In the genomic region with DNA sequence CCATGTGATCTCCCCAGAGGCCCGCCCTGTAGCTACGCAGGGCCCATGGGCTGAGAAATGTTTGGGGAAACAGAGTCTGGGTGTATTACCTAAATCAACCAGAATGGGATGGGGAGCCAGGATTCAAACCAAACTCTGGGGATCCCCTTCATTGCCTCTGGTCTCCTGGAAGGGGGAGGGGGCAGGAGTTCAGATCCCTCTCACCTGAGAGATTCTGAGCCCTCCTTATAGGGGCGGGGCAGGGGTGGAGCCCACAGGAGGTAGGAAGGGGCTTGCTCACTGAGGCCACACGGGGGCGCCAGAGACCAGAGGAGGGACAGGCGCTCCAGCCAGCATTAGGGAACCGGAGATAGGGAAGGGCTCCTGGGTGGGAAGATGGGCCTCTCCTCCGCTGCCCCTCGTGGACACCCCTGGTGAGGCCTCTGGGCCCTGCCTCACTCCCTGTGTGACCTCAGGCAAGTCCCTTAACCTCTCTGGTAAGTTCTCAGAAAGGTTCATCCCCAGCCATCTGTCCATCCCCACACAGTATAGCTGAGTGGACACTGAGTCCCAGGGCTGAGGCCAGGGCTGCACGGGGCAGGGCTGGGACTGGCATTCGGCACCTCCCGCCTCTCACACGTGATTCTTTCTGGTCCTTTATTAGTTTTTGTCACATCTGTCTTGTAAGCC, we compare ENCODE assay signal across 1 cellular context.
TF ChIP-seq lines count a peak whose summit lies in the region.

No MANE protein-coding gene starts in this region.

TF ChIP-seq in K562, 482 proteins besides CTCF, POLR2A, EP300 and RAD21 (continued from another document and continues in another):
- TF ChIP-seq RREB1 (CRISPR knock-in tag; IDR thresholded peaks at IDR 0.05) (0 out of 2 replicates have a peak, but pooled peaks have one; percentile 53), CSDE1 (IDR thresholded peaks at IDR 0.05) (no peak), NCOA4 (IDR thresholded peaks at IDR 0.05; ENCODE audit: partially characterized antibody) (no peak), ZNF395 (CRISPR knock-in tag; IDR thresholded peaks at IDR 0.05) (no peak), ESRRB (CRISPR knock-in tag; IDR thresholded peaks at IDR 0.05; ENCODE audit: borderline replicate concordance) (no peak), CAMTA2 (CRISPR knock-in tag; conservative IDR thresholded peaks at IDR 0.05) (no peak), ZNF407 (IDR thresholded peaks at IDR 0.05; ENCODE audit: low read depth) (no peak), NEUROD1 (IDR thresholded peaks at IDR 0.05; ENCODE audit: borderline replicate concordance, low read depth, low read length, partially characterized antibody) (peak; percentile 38), ZNF134 (CRISPR knock-in tag; conservative IDR thresholded peaks at IDR 0.05) (no peak), GTF2A2 (tag; IDR thresholded peaks at IDR 0.05) (no peak), ZNF384 (IDR thresholded peaks at IDR 0.05; ENCODE audit: low read depth, low read length) (no peak), ZNF561 (CRISPR knock-in tag; conservative IDR thresholded peaks at IDR 0.05) (no peak), NR2F6 (CRISPR knock-in tag; IDR thresholded peaks at IDR 0.05) (no peak), SMARCE1 (IDR thresholded peaks at IDR 0.05) (no peak), ZNF124 (CRISPR knock-in tag; IDR thresholded peaks at IDR 0.05) (no peak), NR4A1 (CRISPR knock-in tag; IDR thresholded peaks at IDR 0.05) (no peak), NR4A1 (tag; IDR thresholded peaks at IDR 0.05) (peak; percentile 61; the same call in 1 of the 2 replicates), ARNT (IDR thresholded peaks at IDR 0.05) (no peak), DACH1 (IDR thresholded peaks at IDR 0.05; ENCODE audit: partially characterized antibody) (no peak), HSF4 (CRISPR knock-in tag; IDR thresholded peaks at IDR 0.05; ENCODE audit: borderline replicate concordance) (no peak)
- TF ChIP-seq, protein P1, sequence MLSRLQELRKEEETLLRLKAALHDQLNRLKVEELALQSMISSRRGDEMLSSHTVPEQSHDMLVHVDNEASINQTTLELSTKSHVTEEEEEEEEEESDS (CRISPR knock-in tag; IDR thresholded peaks at IDR 0.05): no peak
- TF ChIP-seq, protein P2, sequence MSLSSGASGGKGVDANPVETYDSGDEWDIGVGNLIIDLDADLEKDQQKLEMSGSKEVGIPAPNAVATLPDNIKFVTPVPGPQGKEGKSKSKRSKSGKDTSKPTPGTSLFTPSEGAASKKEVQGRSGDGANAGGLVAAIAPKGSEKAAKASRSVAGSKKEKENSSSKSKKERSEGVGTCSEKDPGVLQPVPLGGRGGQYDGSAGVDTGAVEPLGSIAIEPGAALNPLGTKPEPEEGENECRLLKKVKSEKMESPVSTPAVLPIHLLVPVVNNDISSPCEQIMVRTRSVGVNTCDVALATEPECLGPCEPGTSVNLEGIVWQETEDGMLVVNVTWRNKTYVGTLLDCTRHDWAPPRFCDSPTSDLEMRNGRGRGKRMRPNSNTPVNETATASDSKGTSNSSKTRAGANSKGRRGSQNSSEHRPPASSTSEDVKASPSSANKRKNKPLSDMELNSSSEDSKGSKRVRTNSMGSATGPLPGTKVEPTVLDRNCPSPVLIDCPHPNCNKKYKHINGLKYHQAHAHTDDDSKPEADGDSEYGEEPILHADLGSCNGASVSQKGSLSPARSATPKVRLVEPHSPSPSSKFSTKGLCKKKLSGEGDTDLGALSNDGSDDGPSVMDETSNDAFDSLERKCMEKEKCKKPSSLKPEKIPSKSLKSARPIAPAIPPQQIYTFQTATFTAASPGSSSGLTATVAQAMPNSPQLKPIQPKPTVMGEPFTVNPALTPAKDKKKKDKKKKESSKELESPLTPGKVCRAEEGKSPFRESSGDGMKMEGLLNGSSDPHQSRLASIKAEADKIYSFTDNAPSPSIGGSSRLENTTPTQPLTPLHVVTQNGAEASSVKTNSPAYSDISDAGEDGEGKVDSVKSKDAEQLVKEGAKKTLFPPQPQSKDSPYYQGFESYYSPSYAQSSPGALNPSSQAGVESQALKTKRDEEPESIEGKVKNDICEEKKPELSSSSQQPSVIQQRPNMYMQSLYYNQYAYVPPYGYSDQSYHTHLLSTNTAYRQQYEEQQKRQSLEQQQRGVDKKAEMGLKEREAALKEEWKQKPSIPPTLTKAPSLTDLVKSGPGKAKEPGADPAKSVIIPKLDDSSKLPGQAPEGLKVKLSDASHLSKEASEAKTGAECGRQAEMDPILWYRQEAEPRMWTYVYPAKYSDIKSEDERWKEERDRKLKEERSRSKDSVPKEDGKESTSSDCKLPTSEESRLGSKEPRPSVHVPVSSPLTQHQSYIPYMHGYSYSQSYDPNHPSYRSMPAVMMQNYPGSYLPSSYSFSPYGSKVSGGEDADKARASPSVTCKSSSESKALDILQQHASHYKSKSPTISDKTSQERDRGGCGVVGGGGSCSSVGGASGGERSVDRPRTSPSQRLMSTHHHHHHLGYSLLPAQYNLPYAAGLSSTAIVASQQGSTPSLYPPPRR (CRISPR knock-in tag; IDR thresholded peaks at IDR 0.05; ENCODE audit: borderline replicate concordance): no peak
- TF ChIP-seq, protein P3, sequence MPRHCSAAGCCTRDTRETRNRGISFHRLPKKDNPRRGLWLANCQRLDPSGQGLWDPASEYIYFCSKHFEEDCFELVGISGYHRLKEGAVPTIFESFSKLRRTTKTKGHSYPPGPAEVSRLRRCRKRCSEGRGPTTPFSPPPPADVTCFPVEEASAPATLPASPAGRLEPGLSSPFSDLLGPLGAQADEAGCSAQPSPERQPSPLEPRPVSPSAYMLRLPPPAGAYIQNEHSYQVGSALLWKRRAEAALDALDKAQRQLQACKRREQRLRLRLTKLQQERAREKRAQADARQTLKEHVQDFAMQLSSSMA (CRISPR knock-in tag; IDR thresholded peaks at IDR 0.05): no peak
- TF ChIP-seq, protein P4, sequence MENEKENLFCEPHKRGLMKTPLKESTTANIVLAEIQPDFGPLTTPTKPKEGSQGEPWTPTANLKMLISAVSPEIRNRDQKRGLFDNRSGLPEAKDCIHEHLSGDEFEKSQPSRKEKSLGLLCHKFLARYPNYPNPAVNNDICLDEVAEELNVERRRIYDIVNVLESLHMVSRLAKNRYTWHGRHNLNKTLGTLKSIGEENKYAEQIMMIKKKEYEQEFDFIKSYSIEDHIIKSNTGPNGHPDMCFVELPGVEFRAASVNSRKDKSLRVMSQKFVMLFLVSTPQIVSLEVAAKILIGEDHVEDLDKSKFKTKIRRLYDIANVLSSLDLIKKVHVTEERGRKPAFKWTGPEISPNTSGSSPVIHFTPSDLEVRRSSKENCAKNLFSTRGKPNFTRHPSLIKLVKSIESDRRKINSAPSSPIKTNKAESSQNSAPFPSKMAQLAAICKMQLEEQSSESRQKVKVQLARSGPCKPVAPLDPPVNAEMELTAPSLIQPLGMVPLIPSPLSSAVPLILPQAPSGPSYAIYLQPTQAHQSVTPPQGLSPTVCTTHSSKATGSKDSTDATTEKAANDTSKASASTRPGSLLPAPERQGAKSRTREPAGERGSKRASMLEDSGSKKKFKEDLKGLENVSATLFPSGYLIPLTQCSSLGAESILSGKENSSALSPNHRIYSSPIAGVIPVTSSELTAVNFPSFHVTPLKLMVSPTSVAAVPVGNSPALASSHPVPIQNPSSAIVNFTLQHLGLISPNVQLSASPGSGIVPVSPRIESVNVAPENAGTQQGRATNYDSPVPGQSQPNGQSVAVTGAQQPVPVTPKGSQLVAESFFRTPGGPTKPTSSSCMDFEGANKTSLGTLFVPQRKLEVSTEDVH (IDR thresholded peaks at IDR 0.05; ENCODE audit: low read depth, partially characterized antibody): no peak
